In genomic region chr11:61923166-61924015, GRCh38 we compare ENCODE assay signal across 9 cellular contexts. TPM values are rescaled to one million over a fixed set of nuclear protein-coding genes. Genes with fewer than 3 reads are reported as not detected.
DNase-seq lines count a peak whose midpoint lies in the region; ATAC-seq and TF ChIP-seq lines count a peak whose summit lies in the region.
"Had no signal": no experiment of that assay in that cellular context is flagged by ENCODE, and none has a peak within 500 bp of the region (broad histone marks: within the 10 kb centered on the region; RNA-seq: fewer than 3 reads in every experiment).

No MANE protein-coding gene starts in this region.

- no peak overlapping the region for H3K4me3 ChIP-seq in HUES64 (ENCODE audit: low read length)

- H3K4me1 ChIP-seq in HUES64 (ENCODE audit: insufficient read depth, low read length) = peaks cover 17% of the 10 kb centered on the region

- H3K36me3 Mint-ChIP-seq in brain = no peaks in the 10 kb centered on the region
- H3K36me3 Mint-ChIP-seq in stimulated activated effector memory CD8-positive, alpha-beta T cell treated with anti-CD3 and anti-CD28 coated beads, Interleukin-12 subunit alpha, Interleukin-12 subunit beta, amount 100 ng/mL, for 72 hours = no peaks in the 10 kb centered on the region

- peaks cover 7% of the 10 kb centered on the region for H3K27me3 ChIP-seq in HUES64 (ENCODE audit: insufficient read depth, low read length)

- TF ChIP-seq CTCF in brain (conservative IDR thresholded peaks at IDR 0.05) = no peak

- H3K9me3 Mint-ChIP-seq in brain = peaks cover 0 to 10% (median 4%) of the 10 kb centered on the region in 5 experiments
- no peaks in the 10 kb centered on the region for H3K9me3 Mint-ChIP-seq in stimulated activated effector memory CD8-positive, alpha-beta T cell treated with anti-CD3 and anti-CD28 coated beads, Interleukin-12 subunit alpha, Interleukin-12 subunit beta, amount 100 ng/mL, for 72 hours

- peaks cover 36% of the 10 kb centered on the region for H3K27me3 Mint-ChIP-seq in brain

- 37% methylated on average over 17 of the region's 17 CpGs for WGBS in HUES64

- no peaks in the 10 kb centered on the region for H3K36me3 ChIP-seq in HUES64 (ENCODE audit: insufficient read depth, low read length)

- peak overlapping the region in 3 of 5 experiments; percentile 61 to 80 (median 61) for H3K4me3 Mint-ChIP-seq in brain
- no peak overlapping the region for H3K4me3 Mint-ChIP-seq in stimulated activated effector memory CD8-positive, alpha-beta T cell treated with anti-CD3 and anti-CD28 coated beads, Interleukin-12 subunit alpha, Interleukin-12 subunit beta, amount 100 ng/mL, for 72 hours

- H3K27ac ChIP-seq in HUES64 (ENCODE audit: low read depth, low read length) = peak overlapping the region; percentile 78; the same call in 1 of the 2 replicates

- H3K9me3 ChIP-seq in HUES64 (ENCODE audit: insufficient read depth, low read depth, low read length) = no peaks in the 10 kb centered on the region

- peak overlapping the region in 3 of 5 experiments; percentile 95 to 98 (median 96) for H3K27ac Mint-ChIP-seq in brain
- H3K27ac Mint-ChIP-seq in stimulated activated effector memory CD8-positive, alpha-beta T cell treated with anti-CD3 and anti-CD28 coated beads, Interleukin-12 subunit alpha, Interleukin-12 subunit beta, amount 100 ng/mL, for 72 hours = no peak overlapping the region

- no peak overlapping the region for H3K9ac ChIP-seq in HUES64 (ENCODE audit: low read depth, low read length)

- DNase-seq in kidney tubule cell (ENCODE audit: low spot score) (peak; percentile 23), NCI-H1436 (lab: John Stamatoyannopoulos, UW) (no peak)
- DNase-seq in stimulated activated effector memory CD8-positive, alpha-beta T cell treated with anti-CD3 and anti-CD28 coated beads, Interleukin-12 subunit alpha, Interleukin-12 subunit beta, amount 100 ng/mL, for 72 hours (ENCODE audit: low spot score in 2 of 2) = no peak
- DNase-seq in stimulated activated CD8-positive, alpha-beta memory T cell treated with anti-CD3 and anti-CD28 coated beads, Interleukin-4, amount 100 ng/mL, for 48 hours = no peak
- DNase-seq: activated gamma-delta T cell had no signal

- peaks cover 46% of the 10 kb centered on the region for H3K4me1 Mint-ChIP-seq in brain
- peaks cover 1% of the 10 kb centered on the region for H3K4me1 Mint-ChIP-seq in stimulated activated effector memory CD8-positive, alpha-beta T cell treated with anti-CD3 and anti-CD28 coated beads, Interleukin-12 subunit alpha, Interleukin-12 subunit beta, amount 100 ng/mL, for 72 hours

- ATAC-seq in stimulated activated effector memory CD8-positive, alpha-beta T cell treated with anti-CD3 and anti-CD28 coated beads, Interleukin-12 subunit alpha, Interleukin-12 subunit beta, amount 100 ng/mL, for 72 hours = peak; percentile 14
- ATAC-seq in GM18502 (IDR thresholded peaks at IDR 0.05; ENCODE audit: poor library complexity, unreplicated experiment) (no peak), GM21717 (IDR thresholded peaks at IDR 0.05; ENCODE audit: unreplicated experiment) (no peak)

RNA-seq across cellular contexts. Expression of gene RAB3IL1, which starts 6.0 kb away (rescaled TPM):
- 2.6 TPM for polyA plus RNA-seq in HUES64 (2013, experiment 1 of 2)
- 3.7 TPM for polyA plus RNA-seq in HUES64 (2013, experiment 2 of 2)
- 5.9 TPM for polyA plus RNA-seq in brain (ENCODE audit: insufficient read depth, low read depth, low replicate concordance)

RNA-seq across cellular contexts. Expression of gene BEST1, which starts 26.8 kb away (rescaled TPM):
- polyA plus RNA-seq in HUES64 (2013, experiment 1 of 2) = not detected
- polyA plus RNA-seq in HUES64 (2013, experiment 2 of 2) = 0.13 TPM
- polyA plus RNA-seq in brain (ENCODE audit: insufficient read depth, low read depth, low replicate concordance) = 12.1 TPM

RNA-seq across cellular contexts. Expression of gene FADS3, which starts 32.0 kb away (rescaled TPM):
- polyA plus RNA-seq in HUES64 (2013, experiment 1 of 2) = 15.4 TPM
- polyA plus RNA-seq in HUES64 (2013, experiment 2 of 2) = 17.8 TPM
- 13.7 TPM for polyA plus RNA-seq in brain (ENCODE audit: insufficient read depth, low read depth, low replicate concordance)

RNA-seq across cellular contexts. Expression of gene FTH1, which starts 44.0 kb away (rescaled TPM):
- 1,753 TPM for polyA plus RNA-seq in HUES64 (2013, experiment 1 of 2)
- polyA plus RNA-seq in HUES64 (2013, experiment 2 of 2) = 2,093 TPM
- 7,408 TPM for polyA plus RNA-seq in brain (ENCODE audit: insufficient read depth, low read depth, low replicate concordance)
